ENCODE assay signal across 7 cellular contexts in the genomic region with DNA sequence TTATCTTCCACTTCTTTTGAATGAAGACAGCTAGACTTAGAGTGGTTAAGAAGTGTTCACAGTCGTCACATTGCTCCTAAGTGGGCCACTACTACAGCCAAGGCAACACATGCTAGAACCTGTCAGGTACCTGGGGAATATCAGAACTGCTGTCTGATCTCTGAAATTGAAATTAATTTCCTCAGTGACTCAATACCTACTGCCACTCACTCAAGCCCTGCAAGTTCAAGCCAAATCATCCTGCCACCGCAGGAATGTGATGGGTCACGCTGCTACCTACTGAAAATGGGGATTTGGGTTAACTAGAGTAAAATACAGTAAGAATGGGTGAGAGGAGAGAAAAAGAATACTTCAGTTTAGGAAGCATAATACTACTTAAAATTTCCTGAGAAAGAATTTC.
A peak's percentile ranks its signal among the peaks of the same experiment; 100 is the strongest.
DNase-seq lines count a peak whose midpoint lies in the region; FAIRE-seq and TF ChIP-seq lines count a peak whose summit lies in the region.
"Not testable (repeated sequence)": the region's sequence is repeated elsewhere in the genome, so short reads cannot be mapped to it uniquely, and the experiment has no call there.

No MANE protein-coding gene starts in this region.

- not testable (repeated sequence) for FAIRE-seq in keratinocyte (lab: Jason Lieb, UNC)

- not testable (repeated sequence) for H3K36me3 ChIP-seq in ACC112 (ENCODE audit: insufficient read depth, low read length); esophagus squamous epithelium; keratinocyte (ENCODE audit: control insufficient read depth in 2 of 2, extremely low read depth in 1 of 2, insufficient read depth in 2 of 2, low read length in 2 of 2)
- peaks cover 13% of the 10 kb centered on the region for H3K36me3 ChIP-seq in endodermal cell (ENCODE audit: control insufficient read depth, insufficient read depth, low read length)
- H3K36me3 ChIP-seq in osteoblast (ENCODE audit: insufficient read depth, low read length), result peaks cover 21% of the 10 kb centered on the region

- TF ChIP-seq CTCF in brain (conservative IDR thresholded peaks at IDR 0.05); endodermal cell (conservative IDR thresholded peaks at IDR 0.05); esophagus squamous epithelium (IDR thresholded peaks at IDR 0.05); keratinocyte (optimal IDR thresholded peaks at IDR 0.05 in 1 of 3, IDR thresholded peaks at IDR 0.05 in 1 of 3, conservative IDR thresholded peaks at IDR 0.05 in 1 of 3; ENCODE audit: extremely low read depth in 1 of 3, insufficient read depth in 2 of 3, low read length in 3 of 3); osteoblast (IDR thresholded peaks at IDR 0.05; ENCODE audit: extremely low read depth, low read depth, low read length): not testable (repeated sequence)

- not testable (repeated sequence) for H2AFZ ChIP-seq in ACC112 (ENCODE audit: low read length, unreplicated experiment); keratinocyte (ENCODE audit: control insufficient read depth, low read length); osteoblast (ENCODE audit: low read length)

- DNase-seq in M059J (ENCODE audit: low read depth), result peak; percentile 37
- DNase-seq in endodermal cell; esophagus squamous epithelium (lab: John Stamatoyannopoulos, UW); osteoblast (ENCODE audit: insufficient read length, low spot score, missing footprints): not testable (repeated sequence)
- DNase-seq in keratinocyte (ENCODE audit: low read depth, low spot score), result peak; percentile 83

- H3K27me3 Mint-ChIP-seq in brain; endodermal cell (ENCODE audit: insufficient read depth): not testable (repeated sequence)

- not testable (repeated sequence) for H3K9me1 ChIP-seq in keratinocyte (ENCODE audit: control insufficient read depth, extremely low read depth, insufficient read depth, low read length)

- not testable (repeated sequence) for H4K20me1 ChIP-seq in keratinocyte (ENCODE audit: control insufficient read depth, extremely low read depth, insufficient read depth, low read length); osteoblast (ENCODE audit: insufficient read depth, low read length)

- 83% methylated on average over 2 of the region's 3 CpGs; no CpG with 5 or more reads in 1 of the 2 experiments for WGBS in endodermal cell (ENCODE audit: insufficient coverage in 1 of 2, insufficient read length in 1 of 2), 2 experiments
- 41 to 45% methylated on average over 2 of the region's 3 CpGs for WGBS in esophagus squamous epithelium, 2 donors

- not testable (repeated sequence) for TF ChIP-seq POLR2A in esophagus squamous epithelium (IDR thresholded peaks at IDR 0.05)

- H3K27ac Mint-ChIP-seq in brain (peak overlapping the region in 3 of 5 experiments; percentile 17 to 32 (median 18)), endodermal cell (peak overlapping the region; percentile 19)

- H3K4me3 Mint-ChIP-seq in brain, endodermal cell: not testable (repeated sequence)

- H3K9me3 ChIP-seq in endodermal cell (ENCODE audit: control insufficient read depth, low read length); esophagus squamous epithelium; keratinocyte (ENCODE audit: control insufficient read depth, low read depth, low read length); osteoblast (ENCODE audit: low read depth, low read length): not testable (repeated sequence)

- H3K4me1 Mint-ChIP-seq in brain, result peaks cover 52% of the 10 kb centered on the region
- H3K4me1 Mint-ChIP-seq in endodermal cell, result peaks cover 61% of the 10 kb centered on the region

- H3K36me3 Mint-ChIP-seq in brain, result peaks cover 10% of the 10 kb centered on the region
- peaks cover 23% of the 10 kb centered on the region for H3K36me3 Mint-ChIP-seq in endodermal cell (ENCODE audit: low read depth)

- H3K4me1 ChIP-seq in ACC112 (ENCODE audit: control insufficient read depth, insufficient read depth, low read length, unreplicated experiment), result peaks cover 40% of the 10 kb centered on the region
- H3K4me1 ChIP-seq in endodermal cell (ENCODE audit: control insufficient read depth, insufficient read depth, low read length), result peaks cover 15% of the 10 kb centered on the region
- peaks cover 22 to 81% (median 42%) of the 10 kb centered on the region in 3 donors for H3K4me1 ChIP-seq in esophagus squamous epithelium
- H3K4me1 ChIP-seq in keratinocyte (ENCODE audit: control insufficient read depth, extremely low read depth, insufficient read depth, low read length), result peaks cover 60% of the 10 kb centered on the region
- H3K4me1 ChIP-seq in osteoblast (ENCODE audit: insufficient read depth, low read length), result peaks cover 34% of the 10 kb centered on the region

- intact Hi-C loops in esophagus squamous epithelium (cut with DNase I), result not testable (repeated sequence)

- not testable (repeated sequence) for H3K9ac ChIP-seq in endodermal cell (ENCODE audit: extremely low read depth, low read length, poor library complexity, severe bottlenecking)
- H3K9ac ChIP-seq in keratinocyte (ENCODE audit: control insufficient read depth, extremely low read depth, insufficient read depth, low read length), result peak overlapping the region; percentile 75

- dilution Hi-C loops in keratinocyte (cut with MboI; ENCODE audit: extremely low pct_ligation_motif_present, low sequenced_read_pairs), result not testable (repeated sequence)

- not testable (repeated sequence) for H3K9me3 Mint-ChIP-seq in brain, endodermal cell

- not testable (repeated sequence) for H3K27me3 ChIP-seq in ACC112 (ENCODE audit: insufficient read depth, low read length); endodermal cell (ENCODE audit: control insufficient read depth, insufficient read depth, low read length, poor library complexity, severe bottlenecking); esophagus squamous epithelium; keratinocyte (ENCODE audit: control insufficient read depth, extremely low read depth, insufficient read depth, low read length); osteoblast (ENCODE audit: insufficient read depth, low read length)

- not testable (repeated sequence) for H3K4me3 ChIP-seq in ACC112 (ENCODE audit: low read depth, low read length); endodermal cell (ENCODE audit: low read length); esophagus squamous epithelium; osteoblast (ENCODE audit: insufficient read depth, low read length)
- H3K4me3 ChIP-seq in keratinocyte (ENCODE audit: control insufficient read depth in 2 of 3, extremely low read depth in 1 of 3, insufficient read depth in 2 of 3, low read depth in 1 of 3, low read length in 3 of 3), result peak overlapping the region in 1 of 3 experiments; percentile 41

- H3K79me2 ChIP-seq in ACC112 (ENCODE audit: control insufficient read depth, insufficient read depth, low read length, unreplicated experiment), result peaks cover 58% of the 10 kb centered on the region
- H3K79me2 ChIP-seq in keratinocyte (ENCODE audit: control insufficient read depth, insufficient read depth, low read length), result peaks cover 30% of the 10 kb centered on the region
- peaks cover 90% of the 10 kb centered on the region for H3K79me2 ChIP-seq in osteoblast (ENCODE audit: insufficient read depth, low read length)

- H3K4me2 ChIP-seq in keratinocyte (ENCODE audit: control insufficient read depth, extremely low read depth, insufficient read depth, low read depth, low read length), result peak overlapping the region; percentile 73
- not testable (repeated sequence) for H3K4me2 ChIP-seq in osteoblast (ENCODE audit: insufficient read depth, low read length)

- H3K27ac ChIP-seq in ACC112 (ENCODE audit: low read depth, low read length) (peak overlapping the region; percentile 78; the same call in 1 of the 2 replicates), esophagus squamous epithelium (peak overlapping the region; percentile 50 to 84 (median 78)), keratinocyte (ENCODE audit: control insufficient read depth, insufficient read depth, low read length) (peak overlapping the region; percentile 96), osteoblast (ENCODE audit: low read depth, low read length) (peak overlapping the region; percentile 79)
- H3K27ac ChIP-seq in endodermal cell (ENCODE audit: low read depth, low read length), result not testable (repeated sequence)
